Comparison of ENCODE assay signal across 18 cellular contexts in genomic region chr2:39608690-39609457, GRCh38. TPM values are rescaled to one million over a fixed set of nuclear protein-coding genes. Genes with fewer than 3 reads are reported as not detected.
A peak's percentile ranks its signal among the peaks of the same experiment; 100 is the strongest.
DNase-seq lines count a peak whose midpoint lies in the region; ATAC-seq and TF ChIP-seq lines count a peak whose summit lies in the region.
"Had no signal": no experiment of that assay in that cellular context is flagged by ENCODE, and none has a peak within 500 bp of the region (broad histone marks: within the 10 kb centered on the region; RNA-seq: fewer than 3 reads in every experiment).

No MANE protein-coding gene starts in this region.

- WGBS in heart right ventricle, 2 donors = 27 to 34% methylated on average over 6 of the region's 6 CpGs
- 66 to 100% methylated on average over 2 to 6 of the region's 6 CpGs for WGBS in transverse colon (ENCODE audit: low coverage in 1 of 2), 2 donors

- TF ChIP-seq POLR2A in transverse colon (IDR thresholded peaks at IDR 0.05) = no peak

- TF ChIP-seq EP300 in transverse colon (IDR thresholded peaks at IDR 0.05; ENCODE audit: low read depth) = no peak

- H3K4me3 ChIP-seq in heart right ventricle (no peak overlapping the region), transverse colon (no peak overlapping the region)
- H3K4me3 ChIP-seq: gastroesophageal sphincter, testis had no signal

- no peaks in the 10 kb centered on the region for H3K27me3 ChIP-seq in heart right ventricle
- H3K27me3 ChIP-seq in transverse colon = no peaks in the 10 kb centered on the region
- H3K27me3 ChIP-seq: gastroesophageal sphincter, testis had no signal

- no peak overlapping the region for H3K4me3 Mint-ChIP-seq in neural crest cell
- H3K4me3 Mint-ChIP-seq: activated naive CD8-positive, alpha-beta T cell had no signal

- no peaks in the 10 kb centered on the region for H3K36me3 Mint-ChIP-seq in neural crest cell (ENCODE audit: low read depth)
- H3K36me3 Mint-ChIP-seq: activated naive CD8-positive, alpha-beta T cell had no signal

- intact Hi-C loops in heart right ventricle (cut with DNase I) (loop anchor here in 1 of 10 donors (2.0 kb wide), 1 partner anchor 58 kb away; no protein-coding TSS in a partner anchor), transverse colon (cut with DNase I; ENCODE audit: low total_unique reads) (no loop called here)

- peak overlapping the region; percentile 87 for H3K27ac Mint-ChIP-seq in neural crest cell (ENCODE audit: unreplicated experiment)
- H3K27ac Mint-ChIP-seq: activated naive CD8-positive, alpha-beta T cell had no signal

- peak; percentile 25 to 88 (median 76) for ATAC-seq in heart right ventricle
- ATAC-seq: gastroesophageal sphincter had no signal

- no peaks in the 10 kb centered on the region for H3K9me3 Mint-ChIP-seq in neural crest cell

- peaks cover 0 to 2% (median 0%) of the 10 kb centered on the region in 11 donors for H3K9me3 ChIP-seq in heart right ventricle
- H3K9me3 ChIP-seq in transverse colon = no peaks in the 10 kb centered on the region
- H3K9me3 ChIP-seq: Caco-2, gastroesophageal sphincter, testis had no signal

- no peaks in the 10 kb centered on the region for H3K27me3 Mint-ChIP-seq in neural crest cell (ENCODE audit: low read depth)

- no peaks in the 10 kb centered on the region for H3K36me3 ChIP-seq in heart right ventricle
- H3K36me3 ChIP-seq in transverse colon = no peaks in the 10 kb centered on the region
- H3K36me3 ChIP-seq: gastroesophageal sphincter had no signal

- H3K4me1 ChIP-seq in heart right ventricle (peaks cover 0 to 35% (median 10%) of the 10 kb centered on the region in 9 donors), transverse colon (peaks cover 0 to 2% (median 0%) of the 10 kb centered on the region in 4 donors)
- H3K4me1 ChIP-seq: Caco-2, testis had no signal

- TF ChIP-seq CTCF in heart right ventricle (IDR thresholded peaks at IDR 0.05) (no peak), neural crest cell (conservative IDR thresholded peaks at IDR 0.05) (no peak), transverse colon (IDR thresholded peaks at IDR 0.05) (no peak)

- in situ Hi-C loops in transverse colon (cut with MboI; ENCODE audit: low pct_ligation_motif_present in 1 of 4, low pct_unique_long_range_greater_than_20kb in 1 of 4, low sequenced_read_pairs in 3 of 4) = no loop called here

- DNase-seq in Ammon's horn (ENCODE audit: low spot score) (peak; percentile 36), RPMI8226 (peak; percentile 4), heart right ventricle (no peak), neural crest cell (ENCODE audit: low read depth, low spot score) (no peak), SHP77 treated with DMSO at 0.1 percent for 48 hours (lab: John Stamatoyannopoulos, UW) (no peak), transverse colon (no peak)
- DNase-seq in activated CD4-positive, CD25-positive, alpha-beta regulatory T cell (lab: John Stamatoyannopoulos, UW) = no peak
- no peak for DNase-seq in stimulated activated CD4-positive, alpha-beta T cell treated with anti-CD3 and anti-CD28 coated beads, Interleukin-12 subunit alpha, Interleukin-12 subunit beta, amount 100 ng/mL, for 4 hours
- DNase-seq: activated CD4-positive, CD25-positive, alpha-beta regulatory T cell treated with anti-CD3 and anti-CD28 coated beads, Interleukin-2, amount 50 U/mL, for 72 hours; Caco-2; NCI-H187 treated with DMSO at 0.1 percent for 48 hours; NCI-H510A; stimulated activated CD4-positive, alpha-beta T cell treated with anti-CD3 and anti-CD28 coated beads, Interleukin-2, amount 100 ng/mL, for 48 hours; stimulated activated CD8-positive, alpha-beta memory T cell treated with anti-CD3 and anti-CD28 coated beads, Interleukin-4, amount 100 ng/mL, for 48 hours; T-helper 1 cell; testis had no signal

- peaks cover 33% of the 10 kb centered on the region for H3K4me1 Mint-ChIP-seq in neural crest cell

- H3K27ac ChIP-seq in heart right ventricle = peak overlapping the region in 9 of 10 donors; percentile 9 to 77 (median 59)
- no peak overlapping the region for H3K27ac ChIP-seq in transverse colon
- H3K27ac ChIP-seq: gastroesophageal sphincter, testis had no signal

RNA-seq across cellular contexts. Expression of gene TMEM178A, which starts 56.8 kb away (rescaled TPM):
- total RNA-seq in heart right ventricle = 1 to 10 TPM in 9 of 10 donors, under 1 TPM in 1; 0.97 to 4.8 (median 2.5) TPM
- 1 to 10 TPM in 1 of 2 donors, under 1 TPM in 1; 0.58 to 6.2 TPM for polyA plus RNA-seq in heart right ventricle
- total RNA-seq in neural crest cell = 12.0 and 12.3 TPM in 2 replicates
- 1 to 10 TPM; 1.6 to 7.5 (median 4.6) TPM for total RNA-seq in transverse colon

Comparison
In these comparisons a context has a peak if more than half of its experiments do, and no peak if none do; other contexts are left out.
1. DNase-seq: peak in Ammon's horn (single experiment) and RPMI8226 (single experiment); none in heart right ventricle (0 of 2), neural crest cell (single experiment), activated CD4-positive, CD25-positive, alpha-beta regulatory T cell (0 of 4), SHP77 treated with DMSO at 0.1 percent for 48 hours (single experiment), stimulated activated CD4-positive, alpha-beta T cell treated with anti-CD3 and anti-CD28 coated beads, Interleukin-12 subunit alpha, Interleukin-12 subunit beta, amount 100 ng/mL, for 4 hours (single experiment) and transverse colon (single experiment).
2. H3K27ac ChIP-seq: peak in heart right ventricle (9 of 10); none in transverse colon (0 of 4).